Comparison of ENCODE assay signal across 8 cellular contexts in genomic region chr4:146340798-146341197, GRCh38.
A peak's percentile ranks its signal among the peaks of the same experiment; 100 is the strongest.
DNase-seq lines count a peak whose midpoint lies in the region; ATAC-seq, FAIRE-seq and TF ChIP-seq lines count a peak whose summit lies in the region.

No MANE protein-coding gene starts in this region.

- no peaks in the 10 kb centered on the region for H3K36me3 ChIP-seq in Panc1 (ENCODE audit: control insufficient read depth, insufficient read depth, low read length)

- FAIRE-seq in A549 (lab: Jason Lieb, UNC), result no peak

- BruUV-seq in Panc1 (replicated peaks; lab: Mats Ljungman, UMichigan), result no TSS peak

- no peaks in the 10 kb centered on the region for H3K36me3 Mint-ChIP-seq in T-helper 17 cell (ENCODE audit: low read depth)

- no peaks in the 10 kb centered on the region for H3K27me3 ChIP-seq in Panc1 (ENCODE audit: control insufficient read depth, insufficient read depth, low read length)

- H3K4me2 ChIP-seq in A549, result no peak overlapping the region

- ATAC-seq in A549 (peak in 1 of 2 experiments; percentile 43; a peak in 1 of 6 replicates), Panc1 (no peak), T-helper 17 cell (no peak), GM18873 (IDR thresholded peaks at IDR 0.05; ENCODE audit: low FRiP score, unreplicated experiment) (no peak)

- H3K4me3 ChIP-seq in A549 (no peak overlapping the region), Panc1 (ENCODE audit: low read depth in 2 of 2, low read length in 2 of 2) (no peak overlapping the region), fibroblast of pulmonary artery (replicated peaks; ENCODE audit: low read depth, low read length) (no peak overlapping the region)

- peaks cover 20% of the 10 kb centered on the region for H3K4me1 ChIP-seq in A549
- H3K4me1 ChIP-seq in Panc1 (ENCODE audit: control insufficient read depth, insufficient read depth, low read length), result no peaks in the 10 kb centered on the region

- peak; percentile 45 for TF ChIP-seq CTCF in A549 (IDR thresholded peaks at IDR 0.05)
- peak; percentile 27; the same call in 1 of the 2 replicates for TF ChIP-seq CTCF in Panc1 (IDR thresholded peaks at IDR 0.05)
- TF ChIP-seq CTCF in fibroblast of pulmonary artery (IDR thresholded peaks at IDR 0.05; ENCODE audit: low read length, missing control alignments), result peak; percentile 56

- intact Hi-C loops in Panc1 (cut with micrococcal nuclease; ENCODE audit: unreplicated experiment), result loop anchor here (5.0 kb wide), 1 partner anchor 757 kb away; no protein-coding TSS in a partner anchor

- TF ChIP-seq RAD21 in A549 (conservative IDR thresholded peaks at IDR 0.05 in 1 of 2, IDR thresholded peaks at IDR 0.05 in 1 of 2), result peak; percentile 45 to 47; a peak in 4 of 5 replicates

- H3K4me1 Mint-ChIP-seq in T-helper 17 cell, result peaks cover 8% of the 10 kb centered on the region

- H3K27ac ChIP-seq in A549, result no peak overlapping the region
- no peak overlapping the region for H3K27ac ChIP-seq in Panc1 (ENCODE audit: low read length)

- no peak overlapping the region for H3K27ac Mint-ChIP-seq in T-helper 17 cell

- no peak for TF ChIP-seq POLR2A in A549 (IDR thresholded peaks at IDR 0.05; ENCODE audit: low read length)

- H3K9me3 ChIP-seq in A549 (no peaks in the 10 kb centered on the region), Panc1 (ENCODE audit: control insufficient read depth, insufficient read depth, low read depth, low read length) (no peaks in the 10 kb centered on the region), T-helper 17 cell (ENCODE audit: control insufficient read depth, low read length, poor library complexity, severe bottlenecking) (no peaks in the 10 kb centered on the region)

- H3K27me3 Mint-ChIP-seq in T-helper 17 cell, result no peaks in the 10 kb centered on the region

- in situ Hi-C loops in Panc1 (cut with HindIII; ENCODE audit: low pct_unique_long_range_greater_than_20kb, low sequenced_read_pairs), result no loop called here

- no peak for TF ChIP-seq EP300 in A549 (IDR thresholded peaks at IDR 0.05)

- CTCF ChIA-PET in A549 (lab: Yijun Ruan, JAX), result interaction anchor here (0.6 to 1.5 kb wide), 6 partner anchors 91 to 761 kb away, joined by 3 to 5 read pairs (median 3); no protein-coding TSS in a partner anchor
- CTCF ChIA-PET in Panc1 (lab: Charles Lee), result no interaction called here

- H3K4me3 Mint-ChIP-seq in T-helper 17 cell, result no peak overlapping the region

- POLR2A ChIA-PET in A549 (lab: Yijun Ruan, JAX) (no interaction called here), Panc1 (lab: Charles Lee) (no interaction called here)

- DNase-seq in A549 (ENCODE audit: low read depth in 1 of 2, low spot score in 1 of 2) (no peak), GF-D8 (lab: John Stamatoyannopoulos, UW) (peak; percentile 21), Panc1 (ENCODE audit: low read depth, low spot score) (no peak), fibroblast of pulmonary artery (ENCODE audit: low read depth) (peak; percentile 47), T-helper 17 cell (no peak), middle frontal gyrus (ENCODE audit: extremely low spot score, low spot score) (no peak)
- DNase-seq in activated CD4-positive, alpha-beta T cell treated with anti-CD3 and anti-CD28 coated beads for 4 hours, result no peak

TF ChIP-seq in A549, 52 proteins besides CTCF, POLR2A, EP300 and RAD21:
- TF ChIP-seq ESRRA (IDR thresholded peaks at IDR 0.05; ENCODE audit: borderline replicate concordance, low read length) (no peak), CEBPB (IDR thresholded peaks at IDR 0.05) (no peak), SMC3 (IDR thresholded peaks at IDR 0.05) (peak; percentile 48), KDM1A (IDR thresholded peaks at IDR 0.05; ENCODE audit: low read depth) (no peak)

Comparison
In these comparisons a context has a peak if more than half of its experiments do, and no peak if none do; other contexts are left out.
1. DNase-seq: peak in GF-D8 (single experiment) and fibroblast of pulmonary artery (single experiment); none in A549 (0 of 2), Panc1 (single experiment), T-helper 17 cell (0 of 3), middle frontal gyrus (single experiment) and activated CD4-positive, alpha-beta T cell treated with anti-CD3 and anti-CD28 coated beads for 4 hours (0 of 2).
2. Peak in every context shown above with its lines, with median percentiles within 50 percentile points of each other: CTCF ChIP-seq.